ENCODE assay signal across 6 cellular contexts in the genomic region with DNA sequence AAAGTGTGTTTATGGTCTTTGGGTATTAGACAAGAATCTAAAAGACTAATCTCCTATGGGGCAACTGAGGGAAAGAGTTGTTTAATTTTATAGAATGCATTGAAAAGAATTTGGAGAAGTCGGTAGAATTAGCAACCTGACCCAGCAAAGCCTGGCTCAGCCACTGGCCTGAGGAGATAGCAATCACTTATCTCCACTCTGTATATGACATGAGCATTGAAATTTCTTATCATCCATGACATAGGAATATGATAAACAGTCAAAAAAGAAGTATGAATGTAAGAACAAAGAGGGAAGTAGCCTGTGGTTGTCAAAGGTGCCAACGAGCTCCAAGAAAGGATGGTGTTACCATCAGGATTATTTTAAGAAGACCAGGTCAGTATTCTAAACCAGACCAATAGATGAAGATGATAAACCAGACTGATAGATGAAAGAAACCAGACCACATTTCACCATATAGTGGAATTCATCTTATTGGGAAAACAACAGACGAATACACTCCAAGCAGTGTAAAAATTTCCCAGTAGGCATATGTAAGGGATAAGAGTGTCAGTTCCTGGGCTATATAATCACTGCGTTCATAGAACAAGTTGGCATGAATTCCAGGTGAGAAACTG. TPM values are rescaled to one million over a fixed set of nuclear protein-coding genes. Genes with fewer than 3 reads are reported as not detected.
"Had no signal": no experiment of that assay in that cellular context is flagged by ENCODE, and none has a peak within 500 bp of the region (broad histone marks: within the 10 kb centered on the region; RNA-seq: fewer than 3 reads in every experiment).

No MANE protein-coding gene starts in this region.

- DNase-seq: HFFc6 had no signal

- H3K27ac ChIP-seq: HL-60 had no signal

- H3K9me3 Mint-ChIP-seq: GM23338 had no signal

- ATAC-seq: GM23338, HCT116, HepG2 had no signal

- H3K4me3 Mint-ChIP-seq: GM23338, HFFc6, IgD-negative memory B cell had no signal

- H3K27ac Mint-ChIP-seq: GM23338, HFFc6 had no signal

- H3K4me1 Mint-ChIP-seq: IgD-negative memory B cell had no signal

RNA-seq across cellular contexts. Expression of a gene that starts 35.7 kb away (rescaled TPM):
- total RNA-seq: HepG2, HFFc6 had no signal
- polyA plus RNA-seq: HepG2, IgD-negative memory B cell had no signal

RNA-seq across cellular contexts. Expression of a gene that starts 42.0 kb away (rescaled TPM):
- total RNA-seq: HFFc6 had no signal
- polyA plus RNA-seq: IgD-negative memory B cell had no signal
